Comparison of ENCODE assay signal across 1 cellular context in the genomic region with DNA sequence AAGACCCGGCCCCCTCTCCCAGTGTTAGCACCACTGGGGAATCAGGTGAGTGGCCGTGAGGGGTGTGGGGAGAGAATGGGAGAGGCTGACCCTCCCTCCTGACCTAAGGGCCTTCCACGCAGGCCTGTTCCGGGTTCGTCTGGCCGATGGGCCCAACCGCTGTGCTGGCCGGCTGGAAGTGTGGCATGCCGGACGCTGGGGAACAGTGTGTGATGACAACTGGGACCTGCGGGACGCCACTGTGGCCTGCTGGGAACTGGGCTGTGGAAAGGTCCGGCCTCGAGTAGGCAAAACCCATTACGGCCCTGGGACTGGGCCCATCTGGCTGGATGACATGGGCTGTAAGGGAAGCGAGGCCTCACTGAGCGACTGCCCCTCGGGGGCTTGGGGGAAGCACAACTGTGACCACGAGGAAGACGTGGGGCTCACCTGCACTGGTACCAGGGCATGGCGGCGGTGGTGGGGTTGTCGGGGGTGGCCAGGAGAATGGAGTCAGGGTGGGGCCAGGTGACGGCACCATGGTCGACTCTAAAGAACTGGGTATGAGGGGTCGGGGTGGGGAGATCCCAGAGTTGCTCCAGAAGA.
TF ChIP-seq lines count a peak whose summit lies in the region.

No MANE protein-coding gene starts in this region.

TF ChIP-seq in H1, 55 proteins besides CTCF, POLR2A, EP300 and RAD21:
- no peak for TF ChIP-seq NANOG (IDR thresholded peaks at IDR 0.05; ENCODE audit: insufficient read depth, low read depth, low read length, poor library complexity, severe bottlenecking)
- TF ChIP-seq KDM5A (IDR thresholded peaks at IDR 0.05; ENCODE audit: low read length): no peak
- TF ChIP-seq CEBPB (IDR thresholded peaks at IDR 0.05; ENCODE audit: low read depth, low read length): no peak
- TF ChIP-seq, protein P1, sequence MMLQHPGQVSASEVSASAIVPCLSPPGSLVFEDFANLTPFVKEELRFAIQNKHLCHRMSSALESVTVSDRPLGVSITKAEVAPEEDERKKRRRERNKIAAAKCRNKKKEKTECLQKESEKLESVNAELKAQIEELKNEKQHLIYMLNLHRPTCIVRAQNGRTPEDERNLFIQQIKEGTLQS (IDR thresholded peaks at IDR 0.05; ENCODE audit: insufficient read depth, low read depth, low read length): no peak
- no peak for TF ChIP-seq SP4 (IDR thresholded peaks at IDR 0.05; ENCODE audit: low read length)
- TF ChIP-seq SIN3A (conservative IDR thresholded peaks at IDR 0.05 in 1 of 2, IDR thresholded peaks at IDR 0.05 in 1 of 2; ENCODE audit: low read depth in 1 of 2, low read length in 2 of 2): no peak
- TF ChIP-seq TAF7 (optimal IDR thresholded peaks at IDR 0.05; ENCODE audit: borderline replicate concordance, low read depth, low read length): no peak
- no peak for TF ChIP-seq EZH2 (IDR thresholded peaks at IDR 0.05; ENCODE audit: low read depth, low read length, severe bottlenecking)
- TF ChIP-seq, protein P2, sequence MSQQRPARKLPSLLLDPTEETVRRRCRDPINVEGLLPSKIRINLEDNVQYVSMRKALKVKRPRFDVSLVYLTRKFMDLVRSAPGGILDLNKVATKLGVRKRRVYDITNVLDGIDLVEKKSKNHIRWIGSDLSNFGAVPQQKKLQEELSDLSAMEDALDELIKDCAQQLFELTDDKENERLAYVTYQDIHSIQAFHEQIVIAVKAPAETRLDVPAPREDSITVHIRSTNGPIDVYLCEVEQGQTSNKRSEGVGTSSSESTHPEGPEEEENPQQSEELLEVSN (IDR thresholded peaks at IDR 0.05): no peak
- no peak for TF ChIP-seq ATF2 (IDR thresholded peaks at IDR 0.05; ENCODE audit: low read length)
- no peak for TF ChIP-seq HDAC2 (IDR thresholded peaks at IDR 0.05; ENCODE audit: borderline replicate concordance in 1 of 2, low read depth in 2 of 2, low read length in 2 of 2)
- TF ChIP-seq HDAC6 (IDR thresholded peaks at IDR 0.05; ENCODE audit: low read depth, low read length): no peak
- TF ChIP-seq SIX5 (IDR thresholded peaks at IDR 0.05; ENCODE audit: low read depth, low read length): no peak
- TF ChIP-seq CHD2 (IDR thresholded peaks at IDR 0.05; ENCODE audit: low read length): no peak
- no peak for TF ChIP-seq BCL11A (IDR thresholded peaks at IDR 0.05; ENCODE audit: low read depth in 2 of 2, low read length in 2 of 2)
- no peak for TF ChIP-seq TBP (IDR thresholded peaks at IDR 0.05; ENCODE audit: low read depth, low read length)
- TF ChIP-seq GABPA (IDR thresholded peaks at IDR 0.05; ENCODE audit: borderline replicate concordance, insufficient read depth, low read length): no peak
- no peak for TF ChIP-seq NRF1 (IDR thresholded peaks at IDR 0.05; ENCODE audit: low read depth, low read length)
